Comparison of ENCODE assay signal across 8 cellular contexts in the genomic region with DNA sequence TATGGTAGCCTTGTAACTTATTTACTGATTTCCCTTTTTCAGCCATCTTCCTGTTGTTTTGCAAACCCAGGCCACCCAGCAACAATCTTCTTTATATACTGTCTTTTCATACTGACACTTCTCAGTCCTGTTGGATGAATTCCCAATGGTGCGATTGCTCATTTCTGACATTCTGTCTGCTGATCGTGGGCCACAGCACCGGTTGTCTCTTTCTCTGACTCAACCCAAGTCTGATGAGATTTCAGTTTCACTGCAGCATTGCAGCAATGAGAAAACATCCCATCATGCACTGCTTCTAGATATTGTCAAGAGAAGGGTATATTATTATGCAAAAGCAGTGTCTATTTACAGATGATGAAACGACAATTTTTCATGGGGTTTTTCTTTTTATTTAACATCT.
A peak's percentile ranks its signal among the peaks of the same experiment; 100 is the strongest.
DNase-seq lines count a peak whose midpoint lies in the region; ATAC-seq lines count a peak whose summit lies in the region.

No MANE protein-coding gene starts in this region.

- DNase-seq in germinal center (ENCODE audit: low spot score) (peak; percentile 20), AML-193 (lab: John Stamatoyannopoulos, UW) (no peak), NCI-H748 (lab: John Stamatoyannopoulos, UW; ENCODE audit: unreplicated experiment) (no peak), NOMO-1 treated with dmso at 0.1 percent for 144 hours (lab: John Stamatoyannopoulos, UW; ENCODE audit: unreplicated experiment) (no peak)
- no peak for DNase-seq in stimulated activated CD4-positive, alpha-beta T cell treated with anti-CD3 and anti-CD28 coated beads, Interleukin-4, amount 100 ng/mL, for 1 hour

- ATAC-seq in GM18511 (IDR thresholded peaks at IDR 0.05; ENCODE audit: unreplicated experiment) (peak; percentile 83), GM21737 (IDR thresholded peaks at IDR 0.05; ENCODE audit: unreplicated experiment) (peak; percentile 77), HG03575 (IDR thresholded peaks at IDR 0.05; ENCODE audit: extremely low read depth, insufficient number of reproducible peaks, low FRiP score, unreplicated experiment) (peak; percentile 54)
